10 cellular contexts compared by ENCODE assay signal in the genomic region with DNA sequence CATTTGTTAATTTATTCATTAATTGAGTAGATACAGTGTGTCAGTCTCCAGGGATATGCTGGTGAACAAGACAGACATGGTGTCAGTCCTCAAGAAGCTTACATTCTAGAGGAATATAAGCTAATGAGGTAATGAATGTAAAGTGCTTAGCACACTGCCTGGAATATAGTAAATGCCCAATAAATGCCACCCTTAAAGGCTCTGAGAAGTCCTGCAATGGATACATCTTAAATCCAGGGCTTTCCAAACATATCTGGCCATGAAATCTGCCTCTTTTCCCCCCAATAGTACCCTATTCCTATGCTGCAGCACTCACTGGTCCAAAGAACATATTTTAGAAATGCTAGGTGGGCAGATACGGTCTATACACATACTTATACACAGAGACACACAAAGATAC.
"Had no signal": no experiment of that assay in that cellular context is flagged by ENCODE, and none has a peak within 500 bp of the region (broad histone marks: within the 10 kb centered on the region; RNA-seq: fewer than 3 reads in every experiment).

No MANE protein-coding gene starts in this region.

- FAIRE-seq: H1, H54 had no signal

- H3K27ac Mint-ChIP-seq: GM23338, H9 had no signal

- H3K36me3 ChIP-seq: HAP-1 had no signal

- H3K4me2 ChIP-seq: GM23338 had no signal

- ATAC-seq: GM23338, HCT116 had no signal

- H3K27ac ChIP-seq: GM23248 had no signal

- H3K4me3 ChIP-seq: GM23248, GM23338, HAP-1 had no signal

- H3K9ac ChIP-seq: GM23248 had no signal

- H3K4me3 Mint-ChIP-seq: GM23338, H9 had no signal

- H3K9me3 Mint-ChIP-seq: GM23338 had no signal

- DNase-seq: GM23248, GOT3, H7, H9, HCEC 1CT had no signal

- H3K9me3 ChIP-seq: HAP-1 had no signal

- H2AFZ ChIP-seq: GM23248, GM23338 had no signal
